Comparison of ENCODE assay signal across 17 cellular contexts in genomic region chr22:32752868-32753520, GRCh38. TPM values are rescaled to one million over a fixed set of nuclear protein-coding genes. Genes with fewer than 3 reads are reported as not detected.
DNase-seq lines count a peak whose midpoint lies in the region; ATAC-seq and TF ChIP-seq lines count a peak whose summit lies in the region.
"Had no signal": no experiment of that assay in that cellular context is flagged by ENCODE, and none has a peak within 500 bp of the region (broad histone marks: within the 10 kb centered on the region; RNA-seq: fewer than 3 reads in every experiment).

No MANE protein-coding gene starts in this region.

- H3K4me3 ChIP-seq in IMR-90 (ENCODE audit: insufficient read depth, low read depth, low read length) (no peak overlapping the region), fibroblast of mammary gland (ENCODE audit: control insufficient read depth, low read depth, low read length) (no peak overlapping the region), transverse colon (no peak overlapping the region)
- H3K4me3 ChIP-seq: left lung, tibial artery had no signal

- peak overlapping the region; percentile 92 for H2AK9ac ChIP-seq in IMR-90 (replicated peaks; ENCODE audit: low read depth, low read length, poor library complexity)

- H3K9ac ChIP-seq in IMR-90 (ENCODE audit: low read depth, low read length): no peak overlapping the region

- no peaks in the 10 kb centered on the region for H3K79me1 ChIP-seq in IMR-90 (ENCODE audit: low read depth in 1 of 2, low read length in 2 of 2)

- dilution Hi-C loops in IMR-90 (cut with HindIII; ENCODE audit: low sequenced_read_pairs, unreplicated experiment): no loop called here

- intact Hi-C loops in IMR-90 (cut with micrococcal nuclease): no loop called here
- intact Hi-C loops in activated T-helper 1 cell treated with anti-CD3 and anti-CD28 coated beads, Interleukin-12 subunit alpha, Interleukin-12 subunit beta, Interleukin-2, Interleukin-4 antibody, amounts not matched to agents 30 ng/mL and 10 ng/mL and 1 ng/mL, durations not matched to agents 14 hours and 24 hours and 36 hours (cut with micrococcal nuclease): no loop called here
- intact Hi-C loops in transverse colon (cut with DNase I; ENCODE audit: low total_unique reads): no loop called here

- no peak overlapping the region for H3K4me2 ChIP-seq in IMR-90 (ENCODE audit: low read depth, low read length)

- H3K4me1 Mint-ChIP-seq in nephron: peaks cover 19% of the 10 kb centered on the region
- no peaks in the 10 kb centered on the region for H3K4me1 Mint-ChIP-seq in activated T-helper 1 cell treated with anti-CD3 and anti-CD28 coated beads, Interleukin-12 subunit alpha, Interleukin-12 subunit beta, Interleukin-2, Interleukin-4 antibody, amounts not matched to agents 30 ng/mL and 10 ng/mL and 1 ng/mL, durations not matched to agents 14 hours and 24 hours and 36 hours (ENCODE audit: low read depth)

- POLR2A ChIA-PET in IMR-90 (lab: Charles Lee; ENCODE audit: unreplicated experiment): no interaction called here

- ATAC-seq in IMR-90 (ENCODE audit: low read depth): peak; percentile 19
- ATAC-seq in HG02870 (IDR thresholded peaks at IDR 0.05; ENCODE audit: unreplicated experiment): no peak
- ATAC-seq: left lung had no signal

- TF ChIP-seq RAD21 in IMR-90 (IDR thresholded peaks at IDR 0.05; ENCODE audit: low read length): no peak

- H3K56ac ChIP-seq in IMR-90 (ENCODE audit: extremely low read depth, insufficient read depth, low read length): 0 out of 2 replicates have a peak overlapping the region, but pooled peaks have one; percentile 10

- peaks cover 16% of the 10 kb centered on the region for H3K9me1 ChIP-seq in IMR-90 (ENCODE audit: insufficient read depth, low read length)

- H3K36me3 ChIP-seq in IMR-90 (ENCODE audit: control insufficient read depth, insufficient read depth, low read length) (no peaks in the 10 kb centered on the region), transverse colon (no peaks in the 10 kb centered on the region)
- H3K36me3 ChIP-seq: left lung, tibial artery had no signal

- no peaks in the 10 kb centered on the region for H3K36me3 Mint-ChIP-seq in nephron (ENCODE audit: low read depth)
- no peaks in the 10 kb centered on the region for H3K36me3 Mint-ChIP-seq in activated T-helper 1 cell treated with anti-CD3 and anti-CD28 coated beads, Interleukin-12 subunit alpha, Interleukin-12 subunit beta, Interleukin-2, Interleukin-4 antibody, amounts not matched to agents 30 ng/mL and 10 ng/mL and 1 ng/mL, durations not matched to agents 14 hours and 24 hours and 36 hours (ENCODE audit: low read depth)

- H3K27ac Mint-ChIP-seq in nephron: peak overlapping the region in 2 of 3 experiments; percentile 29 to 50
- H3K27ac Mint-ChIP-seq in activated T-helper 1 cell treated with anti-CD3 and anti-CD28 coated beads, Interleukin-12 subunit alpha, Interleukin-12 subunit beta, Interleukin-2, Interleukin-4 antibody, amounts not matched to agents 30 ng/mL and 10 ng/mL and 1 ng/mL, durations not matched to agents 14 hours and 24 hours and 36 hours: no peak overlapping the region

- no peak for TF ChIP-seq CTCF in IMR-90 (conservative IDR thresholded peaks at IDR 0.05; ENCODE audit: low read depth, low read length)
- TF ChIP-seq CTCF in fibroblast of mammary gland (conservative IDR thresholded peaks at IDR 0.05; ENCODE audit: control insufficient read depth, insufficient read depth, low read depth, low read length): no peak
- no peak for TF ChIP-seq CTCF in nephron (IDR thresholded peaks at IDR 0.05; ENCODE audit: unreplicated experiment in 3 of 3)
- TF ChIP-seq CTCF in transverse colon (IDR thresholded peaks at IDR 0.05): no peak

- H3K27ac ChIP-seq in IMR-90 (ENCODE audit: insufficient read depth, low read length) (peak overlapping the region; percentile 28), transverse colon (no peak overlapping the region)
- H3K27ac ChIP-seq: left lung had no signal

- H2BK20ac ChIP-seq in IMR-90 (ENCODE audit: low read depth, low read length): peak overlapping the region; percentile 92

- H3K9me3 ChIP-seq in IMR-90 (ENCODE audit: control insufficient read depth, insufficient read depth, low read length): no peaks in the 10 kb centered on the region
- no peaks in the 10 kb centered on the region for H3K9me3 ChIP-seq in transverse colon
- H3K9me3 ChIP-seq: left lung, tibial artery had no signal

- H3K4me1 ChIP-seq in IMR-90 (ENCODE audit: control insufficient read depth, insufficient read depth, low read length) (peaks cover 18% of the 10 kb centered on the region), transverse colon (peaks cover 0 to 5% (median 2%) of the 10 kb centered on the region in 4 donors)
- H3K4me1 ChIP-seq: tibial artery had no signal

- DNase-seq in A172 (ENCODE audit: low spot score): peak; percentile 4
- peak; percentile 86 for DNase-seq in IMR-90
- DNase-seq in fibroblast of mammary gland (ENCODE audit: low read depth): peak; percentile 89
- DNase-seq in epidermal melanocyte (ENCODE audit: insufficient read length, low spot score): no peak
- no peak for DNase-seq in activated T-helper 1 cell treated with anti-CD3 and anti-CD28 coated beads, Interleukin-12 subunit alpha, Interleukin-12 subunit beta, Interleukin-2, Interleukin-4 antibody, amounts not matched to agents 30 ng/mL and 10 ng/mL and 1 ng/mL, durations not matched to agents 14 hours and 24 hours and 36 hours (ENCODE audit: low spot score)
- DNase-seq in transverse colon: no peak
- DNase-seq: ACHN; activated T-cell treated with anti-CD3 and anti-CD28 coated beads, Interleukin-2, amount 50 U/mL, for 4 hours; effector CD8-positive, alpha-beta T cell; left lung; NCI-H1048; NCI-H226; stimulated activated CD4-positive, alpha-beta T cell treated with anti-CD3 and anti-CD28 coated beads, Interleukin-12 subunit alpha, Interleukin-12 subunit beta, amount 100 ng/mL, for 4 hours; tibial artery had no signal

- H3K18ac ChIP-seq in IMR-90 (ENCODE audit: low read depth, low read length): peak overlapping the region; percentile 46

- no TSS peak for BruUV-seq in IMR-90 (replicated peaks; lab: Mats Ljungman, UMichigan)

- peak overlapping the region; percentile 88 for H2BK120ac ChIP-seq in IMR-90 (ENCODE audit: low read depth, low read length)

- no peak overlapping the region for H4K5ac ChIP-seq in IMR-90 (ENCODE audit: low read depth, low read length)

- in situ Hi-C loops in IMR-90 (cut with MboI; ENCODE audit: low sequenced_read_pairs): no loop called here
- in situ Hi-C loops in transverse colon (cut with MboI; ENCODE audit: low pct_ligation_motif_present in 1 of 4, low pct_unique_long_range_greater_than_20kb in 1 of 4, low sequenced_read_pairs in 3 of 4): no loop called here

- H3K9me3 Mint-ChIP-seq in nephron: no peaks in the 10 kb centered on the region
- H3K9me3 Mint-ChIP-seq in activated T-helper 1 cell treated with anti-CD3 and anti-CD28 coated beads, Interleukin-12 subunit alpha, Interleukin-12 subunit beta, Interleukin-2, Interleukin-4 antibody, amounts not matched to agents 30 ng/mL and 10 ng/mL and 1 ng/mL, durations not matched to agents 14 hours and 24 hours and 36 hours: no peaks in the 10 kb centered on the region
- H3K9me3 Mint-ChIP-seq: activated T-cell treated with anti-CD3 and anti-CD28 coated beads, Interleukin-2, amount 50 U/mL, for 4 hours had no signal

- TF ChIP-seq EP300 in transverse colon (IDR thresholded peaks at IDR 0.05; ENCODE audit: low read depth): no peak

- CTCF ChIA-PET in IMR-90 (lab: Yijun Ruan, JAX): no interaction called here

- 0 out of 2 replicates have a peak overlapping the region, but pooled peaks have one; percentile 56 for H3K23ac ChIP-seq in IMR-90 (ENCODE audit: low read depth, low read length)

- peak overlapping the region; percentile 40 for H2AFZ ChIP-seq in IMR-90 (replicated peaks; ENCODE audit: low read length, poor library complexity)

- H2BK5ac ChIP-seq in IMR-90 (ENCODE audit: low read depth, low read length, poor library complexity, severe bottlenecking): peak overlapping the region; percentile 22

- H3K27me3 Mint-ChIP-seq in nephron (ENCODE audit: low read depth): peaks cover 5% of the 10 kb centered on the region
- no peaks in the 10 kb centered on the region for H3K27me3 Mint-ChIP-seq in activated T-helper 1 cell treated with anti-CD3 and anti-CD28 coated beads, Interleukin-12 subunit alpha, Interleukin-12 subunit beta, Interleukin-2, Interleukin-4 antibody, amounts not matched to agents 30 ng/mL and 10 ng/mL and 1 ng/mL, durations not matched to agents 14 hours and 24 hours and 36 hours (ENCODE audit: insufficient read depth)

- peak overlapping the region; percentile 19 to 40; a peak in 2 of 4 replicates for H4K8ac ChIP-seq in IMR-90 (ENCODE audit: low read depth in 2 of 2, low read length in 2 of 2)

- 54% methylated on average over 3 of the region's 10 CpGs; no CpG with 5 or more reads in 1 of the 2 experiments for WGBS in IMR-90 (ENCODE audit: extremely low coverage in 2 of 2, insufficient read length in 1 of 2), 2 experiments
- 60 to 65% methylated on average over 1 to 10 of the region's 10 CpGs for WGBS in transverse colon (ENCODE audit: low coverage in 1 of 2), 2 donors

- peak overlapping the region; percentile 75 for H3K14ac ChIP-seq in IMR-90 (replicated peaks; ENCODE audit: low read depth, low read length)

- TF ChIP-seq POLR2A in IMR-90 (IDR thresholded peaks at IDR 0.05; ENCODE audit: low read depth, low read length) (no peak), transverse colon (IDR thresholded peaks at IDR 0.05) (no peak)

- no peaks in the 10 kb centered on the region for H3K27me3 ChIP-seq in IMR-90 (ENCODE audit: control insufficient read depth, insufficient read depth, low read length)
- H3K27me3 ChIP-seq in transverse colon: no peaks in the 10 kb centered on the region
- H3K27me3 ChIP-seq: left lung, tibial artery had no signal

- peak overlapping the region; percentile 78 for H2AK5ac ChIP-seq in IMR-90 (ENCODE audit: low read depth, low read length)

- H3K4me3 Mint-ChIP-seq in nephron: no peak overlapping the region
- H3K4me3 Mint-ChIP-seq in activated T-helper 1 cell treated with anti-CD3 and anti-CD28 coated beads, Interleukin-12 subunit alpha, Interleukin-12 subunit beta, Interleukin-2, Interleukin-4 antibody, amounts not matched to agents 30 ng/mL and 10 ng/mL and 1 ng/mL, durations not matched to agents 14 hours and 24 hours and 36 hours: no peak overlapping the region
- H3K4me3 Mint-ChIP-seq: activated T-cell treated with anti-CD3 and anti-CD28 coated beads, Interleukin-2, amount 50 U/mL, for 4 hours; neural crest cell had no signal

- H2BK15ac ChIP-seq in IMR-90 (ENCODE audit: low read depth, low read length): peak overlapping the region; percentile 70; the same call in 2 of the 3 replicates

- peak overlapping the region; percentile 66 for H4K91ac ChIP-seq in IMR-90 (ENCODE audit: insufficient read depth, low read depth, low read length)

- H4K20me1 ChIP-seq in IMR-90 (ENCODE audit: insufficient read depth, low read length): no peaks in the 10 kb centered on the region

- H3K4ac ChIP-seq in IMR-90 (ENCODE audit: low read depth, low read length): peak overlapping the region; percentile 88

RNA-seq across cellular contexts. Expression of gene TIMP3, which starts 48.5 kb away (rescaled TPM):
- 9.0 and 17.6 TPM in 2 replicates for total RNA-seq in A172 (2014; rRNA removed; shearing (Covaris generic))
- total RNA-seq in IMR-90 (2012; rRNA removed): 98.8 and 108 TPM in 2 replicates
- 173 and 179 TPM in 2 replicates for polyA plus RNA-seq in IMR-90 (2012; rRNA removed)
- 114 and 148 TPM in 2 replicates for polyA plus RNA-seq in IMR-90 (2012; cell fraction: cytosol; rRNA removed)
- 70.7 and 131 TPM in 2 replicates for polyA plus RNA-seq in IMR-90 (2012; cell fraction: nucleus; rRNA removed; ENCODE audit: low replicate concordance)
- not detected in 2 replicates for total RNA-seq in activated T-helper 1 cell treated with anti-CD3 and anti-CD28 coated beads, Interleukin-12 subunit alpha, Interleukin-12 subunit beta, Interleukin-2, Interleukin-4 antibody, amounts not matched to agents 30 ng/mL and 10 ng/mL and 1 ng/mL, durations not matched to agents 14 hours and 24 hours and 36 hours
- 100 to 1,000 TPM in 1 of 4 donors, 10 to 100 TPM in 3; 49.7 to 158 (median 62.4) TPM for total RNA-seq in transverse colon

Comparison
In these comparisons a context has a peak if more than half of its experiments do, and no peak if none do; other contexts are left out.
1. DNase-seq: peak in A172 (single experiment), IMR-90 (single experiment) and fibroblast of mammary gland (single experiment); none in epidermal melanocyte (single experiment), activated T-helper 1 cell treated with anti-CD3 and anti-CD28 coated beads, Interleukin-12 subunit alpha, Interleukin-12 subunit beta, Interleukin-2, Interleukin-4 antibody, amounts not matched to agents 30 ng/mL and 10 ng/mL and 1 ng/mL, durations not matched to agents 14 hours and 24 hours and 36 hours (single experiment) and transverse colon (single experiment).